Comparison of ENCODE assay signal across 7 cellular contexts in genomic region chr11:119352857-119353260, GRCh38.
DNase-seq lines count a peak whose midpoint lies in the region; TF ChIP-seq lines count a peak whose summit lies in the region.
"Had no signal": no experiment of that assay in that cellular context is flagged by ENCODE, and none has a peak within 500 bp of the region (broad histone marks: within the 10 kb centered on the region; RNA-seq: fewer than 3 reads in every experiment).

No MANE protein-coding gene starts in this region.

- no peak for TF ChIP-seq POLR2A in erythroblast (IDR thresholded peaks at IDR 0.05; ENCODE audit: low read length)

- DNase-seq in COR-L47 (lab: John Stamatoyannopoulos, UW) (peak; percentile 83), NCI-H510A treated with DMSO at 0.1 percent for 48 hours (lab: John Stamatoyannopoulos, UW) (peak; percentile 73), iPS-NIHi7 (ENCODE audit: extremely low spot score) (peak; percentile 23), NCI-H1048 (lab: John Stamatoyannopoulos, UW) (no peak), erythroblast (lab: John Stamatoyannopoulos, UW) (no peak), kidney glomerular epithelial cell (lab: John Stamatoyannopoulos, UW) (no peak)
- DNase-seq: stimulated activated CD4-positive, alpha-beta T cell treated with anti-CD3 and anti-CD28 coated beads, Interleukin-12 subunit alpha, Interleukin-12 subunit beta, amount 100 ng/mL, for 4 hours had no signal

Comparison
In these comparisons a context has a peak if more than half of its experiments do, and no peak if none do; other contexts are left out.
1. DNase-seq: peak in COR-L47 (single experiment), NCI-H510A treated with DMSO at 0.1 percent for 48 hours (single experiment) and iPS-NIHi7 (single experiment); none in NCI-H1048 (single experiment), erythroblast (0 of 2) and kidney glomerular epithelial cell (single experiment).